ENCODE assay signal across 1 cellular context in the genomic region with DNA sequence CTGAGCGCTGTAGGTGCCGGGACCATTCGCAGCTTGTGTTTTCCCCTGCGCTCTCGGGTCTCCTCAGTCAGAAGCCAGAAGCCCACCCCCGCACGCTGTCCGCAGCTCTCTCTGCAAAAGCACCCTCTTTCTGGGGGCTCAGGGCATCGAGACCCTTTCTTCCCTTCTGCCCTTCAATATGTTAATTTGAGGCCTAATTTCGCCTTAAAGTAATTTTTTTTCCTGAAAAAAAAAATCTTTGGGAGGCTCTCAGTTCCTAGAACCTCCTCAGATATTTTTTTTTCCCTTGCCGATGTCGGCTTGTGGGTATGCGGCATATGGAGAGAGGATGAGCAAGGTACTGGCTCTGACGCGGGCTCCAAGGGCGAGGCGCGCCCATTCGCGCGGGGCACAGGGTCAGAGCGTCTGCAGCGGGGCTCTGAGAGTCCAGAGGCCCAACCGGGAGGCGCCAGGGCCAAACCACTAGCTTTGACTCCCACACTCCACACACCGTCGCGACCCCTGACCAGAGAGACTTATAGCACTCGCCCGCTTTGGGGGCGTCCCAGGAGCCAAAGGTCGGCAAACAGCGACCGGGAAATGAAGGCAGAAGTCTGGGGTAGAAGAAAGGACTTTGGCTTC.
TF ChIP-seq lines count a peak whose summit lies in the region.

No MANE protein-coding gene starts in this region.

TF ChIP-seq in IMR-90, 13 proteins besides CTCF, POLR2A, EP300 and RAD21:
- TF ChIP-seq, protein P1, sequence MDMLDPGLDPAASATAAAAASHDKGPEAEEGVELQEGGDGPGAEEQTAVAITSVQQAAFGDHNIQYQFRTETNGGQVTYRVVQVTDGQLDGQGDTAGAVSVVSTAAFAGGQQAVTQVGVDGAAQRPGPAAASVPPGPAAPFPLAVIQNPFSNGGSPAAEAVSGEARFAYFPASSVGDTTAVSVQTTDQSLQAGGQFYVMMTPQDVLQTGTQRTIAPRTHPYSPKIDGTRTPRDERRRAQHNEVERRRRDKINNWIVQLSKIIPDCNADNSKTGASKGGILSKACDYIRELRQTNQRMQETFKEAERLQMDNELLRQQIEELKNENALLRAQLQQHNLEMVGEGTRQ (IDR thresholded peaks at IDR 0.05; ENCODE audit: low read depth, low read length) = no peak
- no peak for TF ChIP-seq BHLHE40 (IDR thresholded peaks at IDR 0.05; ENCODE audit: low read depth, low read length)
- TF ChIP-seq RCOR1 (IDR thresholded peaks at IDR 0.05; ENCODE audit: insufficient replicate concordance, low read length) = no peak
- no peak for TF ChIP-seq SMC3 (IDR thresholded peaks at IDR 0.05; ENCODE audit: low read depth, low read length)
- TF ChIP-seq MXI1 (IDR thresholded peaks at IDR 0.05; ENCODE audit: borderline replicate concordance, low read depth, low read length) = no peak
- no peak for TF ChIP-seq RFX5 (IDR thresholded peaks at IDR 0.05; ENCODE audit: low read depth, low read length)
- TF ChIP-seq MAZ (IDR thresholded peaks at IDR 0.05; ENCODE audit: borderline replicate concordance, low read depth, low read length) = no peak
- TF ChIP-seq, protein P2, sequence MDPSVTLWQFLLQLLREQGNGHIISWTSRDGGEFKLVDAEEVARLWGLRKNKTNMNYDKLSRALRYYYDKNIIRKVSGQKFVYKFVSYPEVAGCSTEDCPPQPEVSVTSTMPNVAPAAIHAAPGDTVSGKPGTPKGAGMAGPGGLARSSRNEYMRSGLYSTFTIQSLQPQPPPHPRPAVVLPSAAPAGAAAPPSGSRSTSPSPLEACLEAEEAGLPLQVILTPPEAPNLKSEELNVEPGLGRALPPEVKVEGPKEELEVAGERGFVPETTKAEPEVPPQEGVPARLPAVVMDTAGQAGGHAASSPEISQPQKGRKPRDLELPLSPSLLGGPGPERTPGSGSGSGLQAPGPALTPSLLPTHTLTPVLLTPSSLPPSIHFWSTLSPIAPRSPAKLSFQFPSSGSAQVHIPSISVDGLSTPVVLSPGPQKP (IDR thresholded peaks at IDR 0.05; ENCODE audit: borderline replicate concordance, low read depth, low read length) = no peak
- no peak for TF ChIP-seq FOS (IDR thresholded peaks at IDR 0.05; ENCODE audit: low read depth, low read length)
- TF ChIP-seq CHD1 (IDR thresholded peaks at IDR 0.05; ENCODE audit: low read depth, low read length) = no peak
TF ChIP-seq in IMR-90: peak in this region for 0.
